ENCODE assay signal across 25 cellular contexts in genomic region chr7:23222439-23223045, GRCh38. TPM values are rescaled to one million over a fixed set of nuclear protein-coding genes. Genes with fewer than 3 reads are reported as not detected.
"Had no signal": no experiment of that assay in that cellular context is flagged by ENCODE, and none has a peak within 500 bp of the region (broad histone marks: within the 10 kb centered on the region; RNA-seq: fewer than 3 reads in every experiment).

No MANE protein-coding gene starts in this region.

- H3K36me3 ChIP-seq: transverse colon had no signal

- H3K36me3 Mint-ChIP-seq: activated naive CD4-positive, alpha-beta T cell treated with anti-CD3 and anti-CD28 coated beads, Interleukin-2, amount 50 U/mL, for 24 hours; brain; natural killer cell treated with Interleukin-12 subunit alpha and Interleukin-12 subunit beta and Interleukin-15 and Interleukin-18, amount 100 ng/mL, for 72 hours; stimulated activated naive B cell treated with anti-CD40 and anti-IgM and Interleukin-4, amounts not matched to agents 10 μg/mL and 1 μg/mL and 100 μg/mL, for 72 hours had no signal

- H3K27ac Mint-ChIP-seq: activated CD8-positive, alpha-beta T cell treated with anti-CD3 and anti-CD28 coated beads, Interleukin-2, amount 10 ng/mL, durations not matched to agents 7 days and 5 days; activated naive CD4-positive, alpha-beta T cell treated with anti-CD3 and anti-CD28 coated beads, Interleukin-2, amount 50 U/mL, for 24 hours; activated T-helper 1 cell treated with anti-CD3 and anti-CD28 coated beads, Interleukin-12 subunit alpha, Interleukin-12 subunit beta, Interleukin-2, Interleukin-4 antibody, amounts not matched to agents 30 ng/mL and 10 ng/mL and 1 ng/mL, durations not matched to agents 14 hours and 24 hours and 36 hours; brain; natural killer cell treated with Interleukin-12 subunit alpha and Interleukin-12 subunit beta and Interleukin-15 and Interleukin-18, amount 100 ng/mL, for 72 hours; stimulated activated naive B cell treated with anti-CD40 and anti-IgM and Interleukin-4, amounts not matched to agents 10 μg/mL and 1 μg/mL and 100 μg/mL, for 72 hours had no signal

- H3K4me3 ChIP-seq: smooth muscle cell, transverse colon had no signal

- H3K27me3 ChIP-seq: transverse colon had no signal

- H3K27ac ChIP-seq: parathyroid adenoma, transverse colon had no signal

- H3K79me2 ChIP-seq: parathyroid adenoma had no signal

- H3K4me2 ChIP-seq: smooth muscle cell had no signal

- ATAC-seq: activated CD8-positive, alpha-beta T cell treated with anti-CD3 and anti-CD28 coated beads, Interleukin-2, amount 10 ng/mL, durations not matched to agents 7 days and 5 days; left ventricle myocardium superior; sciatic nerve; stimulated activated naive B cell treated with anti-CD40 and anti-IgM and Interleukin-4, amounts not matched to agents 10 μg/mL and 1 μg/mL and 100 μg/mL, for 72 hours had no signal

- H3K27me3 Mint-ChIP-seq: activated naive CD4-positive, alpha-beta T cell treated with anti-CD3 and anti-CD28 coated beads, Interleukin-2, amount 50 U/mL, for 24 hours had no signal

- H3K4me1 Mint-ChIP-seq: activated naive CD4-positive, alpha-beta T cell treated with anti-CD3 and anti-CD28 coated beads, Interleukin-2, amount 50 U/mL, for 24 hours had no signal

- H3K4me1 ChIP-seq: parathyroid adenoma, transverse colon had no signal

- DNase-seq: activated CD4-positive, alpha-beta T cell treated with anti-CD3 and anti-CD28 coated beads, Interleukin-2, amount 50 U/mL, for 1 hour; activated CD4-positive, CD25-positive, alpha-beta regulatory T cell treated with anti-CD3 and anti-CD28 coated beads, Interleukin-2, amount 50 U/mL, for 72 hours; activated CD8-positive, alpha-beta T cell treated with anti-CD3 and anti-CD28 coated beads, Interleukin-2, amount 10 ng/mL, durations not matched to agents 7 days and 5 days; activated gamma-delta T cell treated with Interleukin-2 at 50 U/mL for 16 hours; aorta; dermis blood vessel endothelial cell; effector memory CD4-positive, alpha-beta T cell; foreskin melanocyte; hippocampal formation; kidney glomerular epithelial cell; left ventricle myocardium superior; midbrain; stimulated activated CD4-positive, alpha-beta T cell treated with anti-CD3 and anti-CD28 coated beads, Interleukin-15, amount 100 ng/mL, for 24 hours; stimulated activated naive B cell treated with anti-CD40 and anti-IgM and Interleukin-4, amounts not matched to agents 10 μg/mL and 1 μg/mL and 100 μg/mL, for 72 hours; T-helper 2 cell; transverse colon had no signal

- H3K9me3 Mint-ChIP-seq: activated naive CD4-positive, alpha-beta T cell treated with anti-CD3 and anti-CD28 coated beads, Interleukin-2, amount 50 U/mL, for 24 hours; activated T-helper 1 cell treated with anti-CD3 and anti-CD28 coated beads, Interleukin-12 subunit alpha, Interleukin-12 subunit beta, Interleukin-2, Interleukin-4 antibody, amounts not matched to agents 30 ng/mL and 10 ng/mL and 1 ng/mL, durations not matched to agents 14 hours and 24 hours and 36 hours; brain; natural killer cell treated with Interleukin-12 subunit alpha and Interleukin-12 subunit beta and Interleukin-15 and Interleukin-18, amount 100 ng/mL, for 72 hours; stimulated activated naive B cell treated with anti-CD40 and anti-IgM and Interleukin-4, amounts not matched to agents 10 μg/mL and 1 μg/mL and 100 μg/mL, for 72 hours had no signal

- H3K9ac ChIP-seq: parathyroid adenoma had no signal

- H2AFZ ChIP-seq: parathyroid adenoma had no signal

- H3K4me3 Mint-ChIP-seq: activated CD8-positive, alpha-beta T cell treated with anti-CD3 and anti-CD28 coated beads, Interleukin-2, amount 10 ng/mL, durations not matched to agents 7 days and 5 days; activated naive CD4-positive, alpha-beta T cell treated with anti-CD3 and anti-CD28 coated beads, Interleukin-2, amount 50 U/mL, for 24 hours; activated T-helper 1 cell treated with anti-CD3 and anti-CD28 coated beads, Interleukin-12 subunit alpha, Interleukin-12 subunit beta, Interleukin-2, Interleukin-4 antibody, amounts not matched to agents 30 ng/mL and 10 ng/mL and 1 ng/mL, durations not matched to agents 14 hours and 24 hours and 36 hours; brain; natural killer cell treated with Interleukin-12 subunit alpha and Interleukin-12 subunit beta and Interleukin-15 and Interleukin-18, amount 100 ng/mL, for 72 hours; stimulated activated naive B cell treated with anti-CD40 and anti-IgM and Interleukin-4, amounts not matched to agents 10 μg/mL and 1 μg/mL and 100 μg/mL, for 72 hours had no signal

- FAIRE-seq: endothelial cell of umbilical vein, urothelium cell line had no signal

- H3K9me3 ChIP-seq: transverse colon had no signal

RNA-seq across cellular contexts. Expression of gene GPNMB, which starts 24.0 kb away (rescaled TPM):
- total RNA-seq: natural killer cell treated with Interleukin-12 subunit alpha and Interleukin-12 subunit beta and Interleukin-15 and Interleukin-18, amount 100 ng/mL, for 72 hours had no signal
